Comparison of ENCODE assay signal across 8 cellular contexts in genomic region chr9:1047605-1048235, GRCh38. TPM values are rescaled to one million over a fixed set of nuclear protein-coding genes. Genes with fewer than 3 reads are reported as not detected.
DNase-seq lines count a peak whose midpoint lies in the region; ATAC-seq and TF ChIP-seq lines count a peak whose summit lies in the region.
"Had no signal": no experiment of that assay in that cellular context is flagged by ENCODE, and none has a peak within 500 bp of the region (broad histone marks: within the 10 kb centered on the region; RNA-seq: fewer than 3 reads in every experiment).

No MANE protein-coding gene starts in this region.

- H3K36me3 Mint-ChIP-seq in HFFc6 (ENCODE audit: low read depth) (peaks cover 6% of the 10 kb centered on the region; the same call in 1 of the 2 replicates), WTC11 (peaks cover 3% of the 10 kb centered on the region; the same call in 1 of the 2 replicates), immature natural killer cell (peaks cover 0 to 9% (median 0%) of the 10 kb centered on the region in 3 donors)
- peaks cover 20% of the 10 kb centered on the region for H3K36me3 Mint-ChIP-seq in stimulated activated naive CD8-positive, alpha-beta T cell treated with anti-CD3 and anti-CD28 coated beads, Interleukin-15, Interleukin-2, amounts not matched to agents 100 ng/mL and 50 ng/mL, for 24 hours (ENCODE audit: low read depth)

- ATAC-seq in WTC11: no peak
- no peak for ATAC-seq in GM21526 (IDR thresholded peaks at IDR 0.05; ENCODE audit: low FRiP score, unreplicated experiment)

- H3K4me3 Mint-ChIP-seq in HFFc6 (peak overlapping the region; percentile 86), WTC11 (peak overlapping the region; percentile 61), immature natural killer cell (peak overlapping the region; percentile 78 to 93 (median 91))
- peak overlapping the region; percentile 85 for H3K4me3 Mint-ChIP-seq in stimulated activated naive CD8-positive, alpha-beta T cell treated with anti-CD3 and anti-CD28 coated beads, Interleukin-15, Interleukin-2, amounts not matched to agents 100 ng/mL and 50 ng/mL, for 24 hours

- TF ChIP-seq CTCF in HFFc6 (IDR thresholded peaks at IDR 0.05) (no peak), WTC11 (IDR thresholded peaks at IDR 0.05) (no peak)

- POLR2A ChIA-PET in WTC11 (lab: Charles Lee): no interaction called here

- H3K9me3 Mint-ChIP-seq in HFFc6 (peaks cover 33% of the 10 kb centered on the region), WTC11 (no peaks in the 10 kb centered on the region), immature natural killer cell (peaks cover 0 to 36% (median 8%) of the 10 kb centered on the region in 6 donors)
- peaks cover 3% of the 10 kb centered on the region for H3K9me3 Mint-ChIP-seq in stimulated activated naive CD8-positive, alpha-beta T cell treated with anti-CD3 and anti-CD28 coated beads, Interleukin-15, Interleukin-2, amounts not matched to agents 100 ng/mL and 50 ng/mL, for 24 hours

- H3K4me1 Mint-ChIP-seq in HFFc6 (ENCODE audit: low read depth): peaks cover 8% of the 10 kb centered on the region; the same call in 1 of the 2 replicates
- peaks cover 64% of the 10 kb centered on the region for H3K4me1 Mint-ChIP-seq in WTC11
- peaks cover 54 to 61% of the 10 kb centered on the region in 2 donors for H3K4me1 Mint-ChIP-seq in immature natural killer cell
- H3K4me1 Mint-ChIP-seq in stimulated activated naive CD8-positive, alpha-beta T cell treated with anti-CD3 and anti-CD28 coated beads, Interleukin-15, Interleukin-2, amounts not matched to agents 100 ng/mL and 50 ng/mL, for 24 hours (ENCODE audit: low read depth): peaks cover 54% of the 10 kb centered on the region

- DNase-seq in HFFc6 (no peak), WTC11 (ENCODE audit: low spot score) (peak; percentile 35), immature natural killer cell (peak in 2 of 3 donors; percentile 6 to 8), NCI-H2171 (lab: John Stamatoyannopoulos, UW) (no peak)
- no peak for DNase-seq in stimulated activated CD4-positive, alpha-beta T cell treated with anti-CD3 and anti-CD28 coated beads, Interleukin-4, amount 100 ng/mL, for 4 hours
- DNase-seq: substantia nigra had no signal

- H3K27me3 Mint-ChIP-seq in HFFc6 (ENCODE audit: insufficient read depth) (peaks cover 19% of the 10 kb centered on the region), WTC11 (ENCODE audit: low read depth) (peaks cover 99% of the 10 kb centered on the region), immature natural killer cell (ENCODE audit: low read depth in 3 of 3) (peaks cover 52 to 75% (median 65%) of the 10 kb centered on the region in 3 donors)
- peaks cover 85% of the 10 kb centered on the region for H3K27me3 Mint-ChIP-seq in stimulated activated naive CD8-positive, alpha-beta T cell treated with anti-CD3 and anti-CD28 coated beads, Interleukin-15, Interleukin-2, amounts not matched to agents 100 ng/mL and 50 ng/mL, for 24 hours

- CTCF ChIA-PET in WTC11 (lab: Charles Lee): interaction anchor here (1.2 to 1.4 kb wide), 2 partner anchors 42 to 69 kb away, joined by 3 to 4 read pairs; no protein-coding TSS in a partner anchor

- H3K27ac Mint-ChIP-seq in HFFc6: no peak overlapping the region
- no peak overlapping the region for H3K27ac Mint-ChIP-seq in WTC11
- H3K27ac Mint-ChIP-seq in immature natural killer cell: peak overlapping the region in 1 of 6 donors; percentile 72
- no peak overlapping the region for H3K27ac Mint-ChIP-seq in stimulated activated naive CD8-positive, alpha-beta T cell treated with anti-CD3 and anti-CD28 coated beads, Interleukin-15, Interleukin-2, amounts not matched to agents 100 ng/mL and 50 ng/mL, for 24 hours

TF ChIP-seq in WTC11, 78 proteins besides CTCF, POLR2A, EP300 and RAD21:
- TF ChIP-seq NR1H2 (CRISPR knock-in tag; IDR thresholded peaks at IDR 0.05) (no peak), MLX (CRISPR knock-in tag; IDR thresholded peaks at IDR 0.05) (no peak), NR3C1 (CRISPR knock-in tag; conservative IDR thresholded peaks at IDR 0.05; ENCODE audit: low read depth) (no peak), NFYB (CRISPR knock-in tag; conservative IDR thresholded peaks at IDR 0.05; ENCODE audit: low read depth) (no peak), NFE2L1 (CRISPR knock-in tag; IDR thresholded peaks at IDR 0.05) (no peak), TEAD4 (CRISPR knock-in tag; IDR thresholded peaks at IDR 0.05) (no peak), E2F4 (CRISPR knock-in tag; IDR thresholded peaks at IDR 0.05; ENCODE audit: borderline replicate concordance, low read depth) (no peak), ZNF425 (CRISPR knock-in tag; conservative IDR thresholded peaks at IDR 0.05) (no peak), FOXJ3 (CRISPR knock-in tag; IDR thresholded peaks at IDR 0.05; ENCODE audit: borderline replicate concordance) (no peak), ZNF219 (CRISPR knock-in tag; IDR thresholded peaks at IDR 0.05; ENCODE audit: borderline replicate concordance) (no peak), TEAD1 (CRISPR knock-in tag; IDR thresholded peaks at IDR 0.05) (no peak), NR2C2 (CRISPR knock-in tag; IDR thresholded peaks at IDR 0.05) (no peak), RORB (CRISPR knock-in tag; IDR thresholded peaks at IDR 0.05) (no peak), ZNF512 (CRISPR knock-in tag; IDR thresholded peaks at IDR 0.05; ENCODE audit: borderline replicate concordance) (no peak), OVOL2 (CRISPR knock-in tag; IDR thresholded peaks at IDR 0.05; ENCODE audit: borderline replicate concordance) (no peak), ZNF671 (CRISPR knock-in tag; IDR thresholded peaks at IDR 0.05) (no peak), KAT7 (CRISPR knock-in tag; IDR thresholded peaks at IDR 0.05; ENCODE audit: borderline replicate concordance) (no peak), ZNF317 (CRISPR knock-in tag; IDR thresholded peaks at IDR 0.05; ENCODE audit: borderline replicate concordance, low read depth) (no peak), FOXK1 (CRISPR knock-in tag; IDR thresholded peaks at IDR 0.05) (no peak), ZNF232 (CRISPR knock-in tag; IDR thresholded peaks at IDR 0.05) (no peak)

RNA-seq across cellular contexts. Expression of gene DMRT2, which starts 2.4 kb away (rescaled TPM):
- not detected for total RNA-seq in HFFc6 (2021; fragmentation: NEBNext Ultra II Directional; extraction: Animal tissue kit (Norgen Biotek cat#: 25700))
- not detected in 3 replicates for total RNA-seq in WTC11 (2021)
- not detected for polyA plus RNA-seq in immature natural killer cell

Comparison
In these comparisons a context has a peak if more than half of its experiments do, and no peak if none do; other contexts are left out.
1. DNase-seq: peak in WTC11 (single experiment) and immature natural killer cell (2 of 3); none in HFFc6 (single experiment), stimulated activated CD4-positive, alpha-beta T cell treated with anti-CD3 and anti-CD28 coated beads, Interleukin-4, amount 100 ng/mL, for 4 hours (0 of 2) and NCI-H2171 (single experiment).
2. Peak in every context shown above with its lines, with median percentiles within 50 percentile points of each other: H3K4me3 Mint-ChIP-seq.